In genomic region chr6:35648203-35648602, GRCh38 we compare ENCODE assay signal across 35 cellular contexts.
"Had no signal": no experiment of that assay in that cellular context is flagged by ENCODE, and none has a peak within 500 bp of the region (broad histone marks: within the 10 kb centered on the region; RNA-seq: fewer than 3 reads in every experiment).

No MANE protein-coding gene starts in this region.

- H3K27me3 Mint-ChIP-seq: T-cell had no signal

- H3K36me3 ChIP-seq: brain microvascular endothelial cell, WERI-Rb-1 had no signal

- H3K27me3 ChIP-seq: brain microvascular endothelial cell, Peyer's patch had no signal

- H3K4me3 Mint-ChIP-seq: activated CD8-positive, alpha-beta T cell treated with anti-CD3 and anti-CD28 coated beads, Interleukin-2, amount 10 ng/mL, durations not matched to agents 7 days and 5 days; activated naive CD4-positive, alpha-beta T cell treated with anti-CD3 and anti-CD28 coated beads for 36 hours; T-cell had no signal

- ATAC-seq: activated CD8-positive, alpha-beta T cell treated with anti-CD3 and anti-CD28 coated beads, Interleukin-2, amount 10 ng/mL, durations not matched to agents 7 days and 5 days; activated naive CD4-positive, alpha-beta T cell treated with anti-CD3 and anti-CD28 coated beads, Interleukin-2, amount 50 U/mL, for 72 hours; PC-3; SK-N-SH treated with all-trans-retinoic acid at 6 μM for 48 hours; T-cell had no signal

- H3K4me1 ChIP-seq: Peyer's patch had no signal

- H3K4me3 ChIP-seq: Peyer's patch had no signal

- H3K9me3 ChIP-seq: Peyer's patch had no signal

- H3K9me3 Mint-ChIP-seq: activated naive CD4-positive, alpha-beta T cell treated with anti-CD3 and anti-CD28 coated beads for 36 hours; T-cell had no signal

- H3K27ac Mint-ChIP-seq: activated CD8-positive, alpha-beta T cell treated with anti-CD3 and anti-CD28 coated beads, Interleukin-2, amount 10 ng/mL, durations not matched to agents 7 days and 5 days; activated naive CD4-positive, alpha-beta T cell treated with anti-CD3 and anti-CD28 coated beads for 36 hours; activated naive CD4-positive, alpha-beta T cell treated with anti-CD3 and anti-CD28 coated beads, Interleukin-2, amount 50 U/mL, for 72 hours had no signal

- DNase-seq: activated CD4-positive, alpha-beta T cell treated with anti-CD3 and anti-CD28 coated beads for 1 hour; activated CD4-positive, alpha-beta T cell treated with anti-CD3 and anti-CD28 coated beads for 48 hours; activated CD4-positive, alpha-beta T cell treated with anti-CD3 and anti-CD28 coated beads, Interleukin-2, amount 50 U/mL, for 48 hours; activated CD4-positive, CD25-positive, alpha-beta regulatory T cell; activated CD8-positive, alpha-beta T cell treated with anti-CD3 and anti-CD28 coated beads, Interleukin-2, amount 10 ng/mL, durations not matched to agents 7 days and 5 days; activated gamma-delta T cell treated with Interleukin-2 at 50 U/mL for 16 hours; activated naive CD4-positive, alpha-beta T cell treated with anti-CD3 and anti-CD28 coated beads for 36 hours; amniotic stem cell; aorta; brain microvascular endothelial cell; central memory CD4-positive, alpha-beta T cell; MM.1S; MV-4-11; NCI-H1092; NCI-H1417; NCI-H146; NCI-H187; NCI-H2029 treated with DMSO at 0.1 percent for 48 hours; NCI-H2107; NCI-H2171; NCI-H510A; NCI-H526; NCI-H748 treated with DMSO at 0.1 percent for 48 hours; NK-92 treated with Interleukin-12 subunit alpha and Interleukin-12 subunit beta, amount 100 ng/mL, for 24 hours; PC-3; Peyer's patch; RPMI8226; SIG-M5; T-cell; T-helper 2 cell; T-helper 9 cell; WERI-Rb-1 had no signal

- H3K27ac ChIP-seq: brain microvascular endothelial cell, KMS-11, Peyer's patch, WERI-Rb-1 had no signal
